27 cellular contexts compared by ENCODE assay signal in the genomic region with DNA sequence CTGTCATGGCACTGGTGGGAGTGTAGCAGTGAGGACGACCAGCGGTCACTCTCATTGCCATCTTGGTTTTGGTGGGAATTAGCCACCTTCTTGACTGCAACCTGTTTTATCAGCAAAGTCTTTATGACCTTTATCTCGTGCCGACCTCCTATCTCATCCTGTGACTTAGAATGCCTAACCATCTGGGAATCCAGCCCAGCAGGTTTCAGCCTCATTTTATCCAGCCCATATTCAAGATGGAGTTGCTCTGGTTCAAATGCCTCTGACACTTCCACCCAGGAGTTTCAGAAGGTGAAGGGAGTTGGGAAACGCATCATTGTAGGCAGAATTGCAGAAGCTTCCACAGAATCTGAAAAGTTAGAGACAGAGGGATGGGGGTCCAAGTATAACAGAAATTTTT.
"Had no signal": no experiment of that assay in that cellular context is flagged by ENCODE, and none has a peak within 500 bp of the region (broad histone marks: within the 10 kb centered on the region; RNA-seq: fewer than 3 reads in every experiment).

No MANE protein-coding gene starts in this region.

- H3K27me3 Mint-ChIP-seq: type B pancreatic cell had no signal

- H3K4me3 ChIP-seq: stomach, suprapubic skin, testis, thoracic aorta, thyroid gland, tibial artery, tibial nerve, transverse colon, upper lobe of left lung, upper lobe of right lung, uterus, vagina had no signal

- H3K4me1 Mint-ChIP-seq: stimulated activated effector memory CD8-positive, alpha-beta T cell treated with anti-CD3 and anti-CD28 coated beads, Interleukin-12 subunit alpha, Interleukin-12 subunit beta, amount 100 ng/mL, for 72 hours; stimulated activated memory B cell treated with anti-CD40 and anti-IgM and Interleukin-4, amounts not matched to agents 10 μg/mL and 1 μg/mL and 100 μg/mL, for 72 hours; stimulated activated naive B cell treated with anti-CD40 and anti-IgM and Interleukin-4, amounts not matched to agents 10 μg/mL and 1 μg/mL and 100 μg/mL, for 72 hours; stimulated activated naive CD8-positive, alpha-beta T cell treated with anti-CD3 and anti-CD28 coated beads, Interleukin-15, amount 100 ng/mL, for 72 hours had no signal

- ATAC-seq: stimulated activated effector memory CD8-positive, alpha-beta T cell treated with anti-CD3 and anti-CD28 coated beads, Interleukin-12 subunit alpha, Interleukin-12 subunit beta, amount 100 ng/mL, for 72 hours; stimulated activated memory B cell treated with anti-CD40 and anti-IgM and Interleukin-4, amounts not matched to agents 10 μg/mL and 1 μg/mL and 100 μg/mL, for 72 hours; stimulated activated naive B cell treated with anti-CD40 and anti-IgM and Interleukin-4, amounts not matched to agents 10 μg/mL and 1 μg/mL and 100 μg/mL, for 72 hours; stimulated activated naive CD8-positive, alpha-beta T cell treated with anti-CD3 and anti-CD28 coated beads, Interleukin-15, amount 100 ng/mL, for 72 hours; stimulated activated naive CD8-positive, alpha-beta T cell treated with anti-CD3 and anti-CD28 coated beads, Interleukin-15, Interleukin-2, amounts not matched to agents 100 U/mL and 50 U/mL, for 24 hours; upper lobe of right lung had no signal

- H3K9me3 ChIP-seq: stomach, suprapubic skin, testis, thoracic aorta, thyroid gland, tibial artery, tibial nerve, transverse colon, upper lobe of left lung, upper lobe of right lung, uterus, vagina had no signal

- H3K27ac Mint-ChIP-seq: stimulated activated effector memory CD8-positive, alpha-beta T cell treated with anti-CD3 and anti-CD28 coated beads, Interleukin-12 subunit alpha, Interleukin-12 subunit beta, amount 100 ng/mL, for 72 hours; stimulated activated memory B cell treated with anti-CD40 and anti-IgM and Interleukin-4, amounts not matched to agents 10 μg/mL and 1 μg/mL and 100 μg/mL, for 72 hours; stimulated activated naive B cell treated with anti-CD40 and anti-IgM and Interleukin-4, amounts not matched to agents 10 μg/mL and 1 μg/mL and 100 μg/mL, for 72 hours; stimulated activated naive CD8-positive, alpha-beta T cell treated with anti-CD3 and anti-CD28 coated beads, Interleukin-15, Interleukin-2, amounts not matched to agents 100 ng/mL and 50 ng/mL, for 24 hours; type B pancreatic cell had no signal

- H3K36me3 ChIP-seq: stomach, suprapubic skin, thoracic aorta, thyroid gland, tibial artery, tibial nerve, transverse colon, upper lobe of left lung, upper lobe of right lung, uterus, vagina had no signal

- H3K4me3 Mint-ChIP-seq: stimulated activated effector memory CD8-positive, alpha-beta T cell treated with anti-CD3 and anti-CD28 coated beads, Interleukin-12 subunit alpha, Interleukin-12 subunit beta, amount 100 ng/mL, for 72 hours; stimulated activated memory B cell treated with anti-CD40 and anti-IgM and Interleukin-4, amounts not matched to agents 10 μg/mL and 1 μg/mL and 100 μg/mL, for 72 hours; stimulated activated naive B cell treated with anti-CD40 and anti-IgM and Interleukin-4, amounts not matched to agents 10 μg/mL and 1 μg/mL and 100 μg/mL, for 72 hours; stimulated activated naive CD8-positive, alpha-beta T cell treated with anti-CD3 and anti-CD28 coated beads, Interleukin-15, amount 100 ng/mL, for 72 hours; stimulated activated naive CD8-positive, alpha-beta T cell treated with anti-CD3 and anti-CD28 coated beads, Interleukin-15, Interleukin-2, amounts not matched to agents 100 ng/mL and 50 ng/mL, for 24 hours; type B pancreatic cell had no signal

- H3K27ac ChIP-seq: stomach, suprapubic skin, testis, thoracic aorta, thyroid gland, tibial artery, tibial nerve, transverse colon, upper lobe of left lung, upper lobe of right lung, uterus, vagina had no signal

- H3K27me3 ChIP-seq: stomach, suprapubic skin, testis, thyroid gland, tibial artery, tibial nerve, transverse colon, upper lobe of left lung, upper lobe of right lung, uterus, vagina had no signal

- H3K9me3 Mint-ChIP-seq: stimulated activated effector memory CD8-positive, alpha-beta T cell treated with anti-CD3 and anti-CD28 coated beads, Interleukin-12 subunit alpha, Interleukin-12 subunit beta, amount 100 ng/mL, for 72 hours; stimulated activated memory B cell treated with anti-CD40 and anti-IgM and Interleukin-4, amounts not matched to agents 10 μg/mL and 1 μg/mL and 100 μg/mL, for 72 hours; stimulated activated naive B cell treated with anti-CD40 and anti-IgM and Interleukin-4, amounts not matched to agents 10 μg/mL and 1 μg/mL and 100 μg/mL, for 72 hours; stimulated activated naive CD8-positive, alpha-beta T cell treated with anti-CD3 and anti-CD28 coated beads, Interleukin-15, amount 100 ng/mL, for 72 hours; stimulated activated naive CD8-positive, alpha-beta T cell treated with anti-CD3 and anti-CD28 coated beads, Interleukin-15, Interleukin-2, amounts not matched to agents 100 ng/mL and 50 ng/mL, for 24 hours; type B pancreatic cell had no signal

- H3K36me3 Mint-ChIP-seq: stimulated activated effector memory CD8-positive, alpha-beta T cell treated with anti-CD3 and anti-CD28 coated beads, Interleukin-12 subunit alpha, Interleukin-12 subunit beta, amount 100 ng/mL, for 72 hours; stimulated activated memory B cell treated with anti-CD40 and anti-IgM and Interleukin-4, amounts not matched to agents 10 μg/mL and 1 μg/mL and 100 μg/mL, for 72 hours; stimulated activated naive B cell treated with anti-CD40 and anti-IgM and Interleukin-4, amounts not matched to agents 10 μg/mL and 1 μg/mL and 100 μg/mL, for 72 hours had no signal

- DNase-seq: stimulated activated CD4-positive, alpha-beta T cell treated with anti-CD3 and anti-CD28 coated beads, Interleukin-2, amount 100 ng/mL, for 24 hours; stimulated activated CD4-positive, alpha-beta T cell treated with anti-CD3 and anti-CD28 coated beads, Interleukin-2, amount 100 ng/mL, for 48 hours; stimulated activated CD4-positive, alpha-beta T cell treated with anti-CD3 and anti-CD28 coated beads, Interleukin-4, amount 100 ng/mL, for 1 hour; stimulated activated CD4-positive, alpha-beta T cell treated with anti-CD3 and anti-CD28 coated beads, Interleukin-4, amount 100 ng/mL, for 4 hours; stimulated activated CD8-positive, alpha-beta memory T cell treated with anti-CD3 and anti-CD28 coated beads, Interleukin-4, amount 100 ng/mL, for 48 hours; stimulated activated naive B cell treated with anti-CD40 and anti-IgM and Interleukin-4, amounts not matched to agents 10 μg/mL and 1 μg/mL and 100 μg/mL, for 72 hours; stimulated activated naive CD4-positive, alpha-beta T cell; stimulated activated naive CD4-positive, alpha-beta T cell treated with Interleukin-2 at 50 U/mL for 16 hours; stimulated activated naive CD8-positive, alpha-beta T cell treated with anti-CD3 and anti-CD28 coated beads, Interleukin-15, amount 100 ng/mL, for 72 hours; stimulated activated naive CD8-positive, alpha-beta T cell treated with anti-CD3 and anti-CD28 coated beads, Interleukin-15, Interleukin-2, amounts not matched to agents 100 U/mL and 50 U/mL, for 24 hours; stomach; substantia nigra; testis; thyroid gland; tibial artery; transverse colon; upper lobe of left lung; upper lobe of right lung; uterus had no signal

- H3K4me1 ChIP-seq: testis, tibial artery, upper lobe of right lung had no signal
